ENCODE assay signal across 8 cellular contexts in genomic region chr14:102524026-102524450, GRCh38. TPM values are rescaled to one million over a fixed set of nuclear protein-coding genes. Genes with fewer than 3 reads are reported as not detected.
DNase-seq lines count a peak whose midpoint lies in the region; ATAC-seq and TF ChIP-seq lines count a peak whose summit lies in the region.

No MANE protein-coding gene starts in this region.

- H3K9me2 ChIP-seq in GM23338 (ENCODE audit: insufficient read depth), result no peaks in the 10 kb centered on the region

- peak overlapping the region; percentile 81 for H3K4me2 ChIP-seq in GM23338

- H3K9me3 Mint-ChIP-seq in GM23338, result no peaks in the 10 kb centered on the region; the same call in 2 of the 3 replicates
- no peaks in the 10 kb centered on the region for H3K9me3 Mint-ChIP-seq in activated T-helper 17 cell treated with anti-CD3 and anti-CD28 coated beads, Interleukin-2, amount 50 U/mL, for 72 hours
- no peaks in the 10 kb centered on the region for H3K9me3 Mint-ChIP-seq in memory B cell

- H3K36me3 Mint-ChIP-seq in GM23338 (ENCODE audit: low read depth), result no peaks in the 10 kb centered on the region
- no peaks in the 10 kb centered on the region for H3K36me3 Mint-ChIP-seq in activated T-helper 17 cell treated with anti-CD3 and anti-CD28 coated beads, Interleukin-2, amount 50 U/mL, for 72 hours (ENCODE audit: low read depth)
- no peaks in the 10 kb centered on the region for H3K36me3 Mint-ChIP-seq in memory B cell

- H3K27me3 Mint-ChIP-seq in GM23338 (ENCODE audit: insufficient read depth, low read depth, poor library complexity) (peaks cover 5% of the 10 kb centered on the region), memory B cell (no peaks in the 10 kb centered on the region)
- H3K27me3 Mint-ChIP-seq in activated T-helper 17 cell treated with anti-CD3 and anti-CD28 coated beads, Interleukin-2, amount 50 U/mL, for 72 hours, result no peaks in the 10 kb centered on the region

- ATAC-seq in GM23338, result peak; percentile 15
- no peak for ATAC-seq in activated T-helper 17 cell treated with anti-CD3 and anti-CD28 coated beads, Interleukin-2, amount 50 U/mL, for 72 hours (replicated peaks)
- no peak for ATAC-seq in memory B cell (ENCODE audit: low read depth)
- ATAC-seq in HG03460 (IDR thresholded peaks at IDR 0.05; ENCODE audit: unreplicated experiment), result no peak

- no peak overlapping the region for H3K27ac Mint-ChIP-seq in GM23338
- H3K27ac Mint-ChIP-seq in activated T-helper 17 cell treated with anti-CD3 and anti-CD28 coated beads, Interleukin-2, amount 50 U/mL, for 72 hours, result no peak overlapping the region
- H3K27ac Mint-ChIP-seq in memory B cell, result peak overlapping the region; percentile 90

- CTCF ChIA-PET in AG04450 (lab: Charles Lee), result interaction anchor here (0.6 to 3.4 kb wide), 19 partner anchors 8 to 379 kb away, joined by 3 to 24 read pairs (median 6); no protein-coding TSS in a partner anchor

- no peaks in the 10 kb centered on the region for H3K27me3 ChIP-seq in AG04450 (ENCODE audit: control insufficient read depth, insufficient read depth, low read length)
- H3K27me3 ChIP-seq in GM23338 (ENCODE audit: insufficient read depth), result peaks cover 11% of the 10 kb centered on the region; the same call in 1 of the 2 replicates

- DNase-seq in AG04450 (ENCODE audit: low read depth, low spot score) (no peak), GM23338 (ENCODE audit: low spot score) (peak; percentile 55), memory B cell (ENCODE audit: low spot score in 2 of 2) (no peak), SHP77 (lab: John Stamatoyannopoulos, UW) (no peak), UCSD-AML1 (lab: John Stamatoyannopoulos, UW; ENCODE audit: unreplicated experiment) (no peak), NCI-H1105 treated with DMSO at 0.1 percent for 48 hours (lab: John Stamatoyannopoulos, UW) (no peak)

- H3K36me3 ChIP-seq in GM23338 (ENCODE audit: insufficient read depth), result no peaks in the 10 kb centered on the region

- H3F3A ChIP-seq in GM23338 (replicated peaks; ENCODE audit: low read depth), result peaks cover 12% of the 10 kb centered on the region; the same call in 1 of the 2 replicates

- POLR2A ChIA-PET in AG04450 (lab: Yijun Ruan, JAX), result interaction anchor here (0.9 to 1.4 kb wide), 2 partner anchors 67 to 70 kb away, joined by 4 to 13 read pairs; no protein-coding TSS in a partner anchor

- TF ChIP-seq CTCF in AG04450 (IDR thresholded peaks at IDR 0.05; ENCODE audit: low read depth, low read length) (no peak), GM23338 (conservative IDR thresholded peaks at IDR 0.05; ENCODE audit: low read depth in 2 of 2) (no peak)

- H3K4me1 Mint-ChIP-seq in GM23338 (peaks cover 15% of the 10 kb centered on the region), memory B cell (peaks cover 26% of the 10 kb centered on the region)
- peaks cover 17% of the 10 kb centered on the region for H3K4me1 Mint-ChIP-seq in activated T-helper 17 cell treated with anti-CD3 and anti-CD28 coated beads, Interleukin-2, amount 50 U/mL, for 72 hours

- no peak overlapping the region for H3K4me3 Mint-ChIP-seq in GM23338
- peak overlapping the region; percentile 82 for H3K4me3 Mint-ChIP-seq in activated T-helper 17 cell treated with anti-CD3 and anti-CD28 coated beads, Interleukin-2, amount 50 U/mL, for 72 hours
- H3K4me3 Mint-ChIP-seq in memory B cell, result peak overlapping the region; percentile 41

- peak overlapping the region; percentile 97 for H2AFZ ChIP-seq in GM23338

- no peaks in the 10 kb centered on the region for H4K20me1 ChIP-seq in GM23338 (replicated peaks; ENCODE audit: insufficient read depth)

- H3K9me3 ChIP-seq in AG04450 (ENCODE audit: control insufficient read depth, insufficient read depth, low read length), result no peaks in the 10 kb centered on the region; the same call in 1 of the 2 replicates

- peak overlapping the region; percentile 5 for H3K4me3 ChIP-seq in AG04450 (ENCODE audit: low read depth, low read length)
- peak overlapping the region; percentile 62 for H3K4me3 ChIP-seq in GM23338

- peaks cover 21% of the 10 kb centered on the region for H3K4me1 ChIP-seq in GM23338 (ENCODE audit: insufficient read depth)

- H3K79me2 ChIP-seq in GM23338 (replicated peaks; ENCODE audit: insufficient read depth), result no peaks in the 10 kb centered on the region

- no peak overlapping the region for H3K27ac ChIP-seq in AG04450 (ENCODE audit: low read depth, low read length)
- no peak overlapping the region for H3K27ac ChIP-seq in GM23338 (ENCODE audit: low read depth)

TF ChIP-seq in GM23338, 12 proteins besides CTCF, POLR2A, EP300 and RAD21 (continues in another document):
- no peak for TF ChIP-seq ETS1 (IDR thresholded peaks at IDR 0.05)
- TF ChIP-seq, protein P1, sequence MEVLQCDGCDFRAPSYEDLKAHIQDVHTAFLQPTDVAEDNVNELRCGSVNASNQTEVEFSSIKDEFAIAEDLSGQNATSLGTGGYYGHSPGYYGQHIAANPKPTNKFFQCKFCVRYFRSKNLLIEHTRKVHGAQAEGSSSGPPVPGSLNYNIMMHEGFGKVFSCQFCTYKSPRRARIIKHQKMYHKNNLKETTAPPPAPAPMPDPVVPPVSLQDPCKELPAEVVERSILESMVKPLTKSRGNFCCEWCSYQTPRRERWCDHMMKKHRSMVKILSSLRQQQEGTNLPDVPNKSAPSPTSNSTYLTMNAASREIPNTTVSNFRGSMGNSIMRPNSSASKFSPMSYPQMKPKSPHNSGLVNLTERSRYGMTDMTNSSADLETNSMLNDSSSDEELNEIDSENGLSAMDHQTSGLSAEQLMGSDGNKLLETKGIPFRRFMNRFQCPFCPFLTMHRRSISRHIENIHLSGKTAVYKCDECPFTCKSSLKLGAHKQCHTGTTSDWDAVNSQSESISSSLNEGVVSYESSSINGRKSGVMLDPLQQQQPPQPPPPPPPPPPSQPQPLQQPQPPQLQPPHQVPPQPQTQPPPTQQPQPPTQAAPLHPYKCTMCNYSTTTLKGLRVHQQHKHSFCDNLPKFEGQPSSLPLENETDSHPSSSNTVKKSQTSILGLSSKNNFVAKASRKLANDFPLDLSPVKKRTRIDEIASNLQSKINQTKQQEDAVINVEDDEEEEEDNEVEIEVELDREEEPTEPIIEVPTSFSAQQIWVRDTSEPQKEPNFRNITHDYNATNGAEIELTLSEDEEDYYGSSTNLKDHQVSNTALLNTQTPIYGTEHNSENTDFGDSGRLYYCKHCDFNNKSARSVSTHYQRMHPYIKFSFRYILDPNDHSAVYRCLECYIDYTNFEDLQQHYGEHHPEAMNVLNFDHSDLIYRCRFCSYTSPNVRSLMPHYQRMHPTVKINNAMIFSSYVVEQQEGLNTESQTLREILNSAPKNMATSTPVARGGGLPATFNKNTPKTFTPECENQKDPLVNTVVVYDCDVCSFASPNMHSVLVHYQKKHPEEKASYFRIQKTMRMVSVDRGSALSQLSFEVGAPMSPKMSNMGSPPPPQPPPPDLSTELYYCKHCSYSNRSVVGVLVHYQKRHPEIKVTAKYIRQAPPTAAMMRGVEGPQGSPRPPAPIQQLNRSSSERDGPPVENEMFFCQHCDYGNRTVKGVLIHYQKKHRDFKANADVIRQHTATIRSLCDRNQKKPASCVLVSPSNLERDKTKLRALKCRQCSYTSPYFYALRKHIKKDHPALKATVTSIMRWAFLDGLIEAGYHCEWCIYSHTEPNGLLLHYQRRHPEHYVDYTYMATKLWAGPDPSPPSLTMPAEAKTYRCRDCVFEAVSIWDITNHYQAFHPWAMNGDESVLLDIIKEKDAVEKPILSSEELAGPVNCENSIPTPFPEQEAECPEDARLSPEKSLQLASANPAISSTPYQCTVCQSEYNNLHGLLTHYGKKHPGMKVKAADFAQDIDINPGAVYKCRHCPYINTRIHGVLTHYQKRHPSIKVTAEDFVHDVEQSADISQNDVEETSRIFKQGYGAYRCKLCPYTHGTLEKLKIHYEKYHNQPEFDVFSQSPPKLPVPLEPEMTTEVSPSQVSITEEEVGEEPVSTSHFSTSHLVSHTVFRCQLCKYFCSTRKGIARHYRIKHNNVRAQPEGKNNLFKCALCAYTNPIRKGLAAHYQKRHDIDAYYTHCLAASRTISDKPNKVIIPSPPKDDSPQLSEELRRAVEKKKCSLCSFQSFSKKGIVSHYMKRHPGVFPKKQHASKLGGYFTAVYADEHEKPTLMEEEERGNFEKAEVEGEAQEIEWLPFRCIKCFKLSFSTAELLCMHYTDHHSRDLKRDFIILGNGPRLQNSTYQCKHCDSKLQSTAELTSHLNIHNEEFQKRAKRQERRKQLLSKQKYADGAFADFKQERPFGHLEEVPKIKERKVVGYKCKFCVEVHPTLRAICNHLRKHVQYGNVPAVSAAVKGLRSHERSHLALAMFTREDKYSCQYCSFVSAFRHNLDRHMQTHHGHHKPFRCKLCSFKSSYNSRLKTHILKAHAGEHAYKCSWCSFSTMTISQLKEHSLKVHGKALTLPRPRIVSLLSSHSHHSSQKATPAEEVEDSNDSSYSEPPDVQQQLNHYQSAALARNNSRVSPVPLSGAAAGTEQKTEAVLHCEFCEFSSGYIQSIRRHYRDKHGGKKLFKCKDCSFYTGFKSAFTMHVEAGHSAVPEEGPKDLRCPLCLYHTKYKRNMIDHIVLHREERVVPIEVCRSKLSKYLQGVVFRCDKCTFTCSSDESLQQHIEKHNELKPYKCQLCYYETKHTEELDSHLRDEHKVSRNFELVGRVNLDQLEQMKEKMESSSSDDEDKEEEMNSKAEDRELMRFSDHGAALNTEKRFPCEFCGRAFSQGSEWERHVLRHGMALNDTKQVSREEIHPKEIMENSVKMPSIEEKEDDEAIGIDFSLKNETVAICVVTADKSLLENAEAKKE (CRISPR knock-in tag; IDR thresholded peaks at IDR 0.05), result no peak

RNA-seq across cellular contexts. Expression of gene ANKRD9, which starts 14.5 kb away (rescaled TPM):
- polyA plus RNA-seq in AG04450 (2011; rRNA removed) (4.0 and 5.8 TPM in 2 replicates), GM23338 (2016; fragmentation: Nextera tagmentation; extraction: Ambion mirVana) (17.3 and 20.4 TPM in 2 replicates)
- polyA minus RNA-seq in AG04450 (2011; rRNA and poly(A)+ RNA removed), result 2.8 TPM in 2 replicates
- total RNA-seq in GM23338 (2014; rRNA removed; shearing (Covaris generic)), result 73.0 and 95.9 TPM in 2 replicates
- total RNA-seq in activated T-helper 17 cell treated with anti-CD3 and anti-CD28 coated beads, Interleukin-2, amount 50 U/mL, for 72 hours, result 1 to 10 TPM; 6.0 to 6.9 TPM
